ENCODE assay signal across 40 cellular contexts in the genomic region with DNA sequence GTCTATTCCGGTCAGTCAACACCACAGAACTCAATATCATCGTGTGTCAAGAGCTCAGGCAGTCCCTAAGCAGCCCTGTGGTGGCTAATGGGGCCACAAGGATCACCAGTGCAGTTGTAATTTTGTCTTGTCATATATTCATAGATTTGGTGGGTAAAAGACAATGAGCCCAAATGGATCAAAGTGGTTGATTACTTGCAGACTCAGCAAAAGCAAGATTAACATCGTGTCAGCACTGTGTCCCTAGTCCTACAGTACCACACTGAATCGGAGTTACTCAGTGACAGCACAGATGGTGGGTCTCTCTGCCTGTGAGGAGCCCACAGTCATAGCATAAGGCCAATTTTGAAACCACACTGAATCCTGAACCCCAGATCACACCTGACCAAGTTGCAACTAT. TPM values are rescaled to one million over a fixed set of nuclear protein-coding genes. Genes with fewer than 3 reads are reported as not detected.
"Had no signal": no experiment of that assay in that cellular context is flagged by ENCODE, and none has a peak within 500 bp of the region (broad histone marks: within the 10 kb centered on the region; RNA-seq: fewer than 3 reads in every experiment).

No MANE protein-coding gene starts in this region.

- H3K27me3 ChIP-seq: body of pancreas, brain microvascular endothelial cell, cardiac muscle cell had no signal

- H3K4me1 ChIP-seq: adrenal gland, body of pancreas, breast epithelium had no signal

- ATAC-seq: activated CD8-positive, alpha-beta T cell treated with anti-CD3 and anti-CD28 coated beads for 36 hours; activated naive CD4-positive, alpha-beta T cell treated with anti-CD3 and anti-CD28 coated beads, Interleukin-2, amount 50 U/mL, for 72 hours; activated T-cell treated with anti-CD3 and anti-CD28 coated beads, Interleukin-2, amount 50 U/mL, for 4 hours; activated T-cell treated with anti-CD3 and anti-CD28 coated beads, Interleukin-2, amount 50 U/mL, for 72 hours; activated T-helper 17 cell treated with anti-CD3 and anti-CD28 coated beads, Interleukin-2, amount 50 U/mL, for 72 hours; body of pancreas had no signal

- H3K4me3 ChIP-seq: adrenal gland, body of pancreas, breast epithelium, cardiac muscle cell had no signal

- H3K4me1 Mint-ChIP-seq: activated B cell treated with CpG ODN at 0.5 μM for 24 hours; activated CD4-positive, alpha-beta T cell treated with anti-CD3 and anti-CD28 coated beads, Interleukin-2, amount 10 ng/mL, durations not matched to agents 24 days and 14 days; activated naive CD8-positive, alpha-beta T cell treated with anti-CD3 and anti-CD28 coated beads for 36 hours; activated T-helper 17 cell treated with anti-CD3 and anti-CD28 coated beads, Interleukin-2, amount 50 U/mL, for 72 hours; central memory CD8-positive, alpha-beta T cell had no signal

- H3K9me3 ChIP-seq: adrenal gland, body of pancreas, breast epithelium had no signal

- H3K9me3 Mint-ChIP-seq: activated B cell treated with CpG ODN at 0.5 μM for 24 hours; activated CD4-positive, alpha-beta memory T cell treated with anti-CD3 and anti-CD28 coated beads for 36 hours; activated CD4-positive, alpha-beta T cell treated with anti-CD3 and anti-CD28 coated beads, Interleukin-2, amount 10 ng/mL, durations not matched to agents 24 days and 14 days; activated CD8-positive, alpha-beta T cell treated with anti-CD3 and anti-CD28 coated beads for 36 hours; activated naive CD4-positive, alpha-beta T cell treated with anti-CD3 and anti-CD28 coated beads for 36 hours; activated naive CD4-positive, alpha-beta T cell treated with anti-CD3 and anti-CD28 coated beads, Interleukin-2, amount 50 U/mL, for 72 hours; activated naive CD8-positive, alpha-beta T cell treated with anti-CD3 and anti-CD28 coated beads for 36 hours; activated T-cell treated with anti-CD3 and anti-CD28 coated beads, Interleukin-2, amount 50 U/mL, for 4 hours; activated T-cell treated with anti-CD3 and anti-CD28 coated beads, Interleukin-2, amount 50 U/mL, for 72 hours; activated T-helper 1 cell treated with anti-CD3 and anti-CD28 coated beads, Interleukin-12 subunit alpha, Interleukin-12 subunit beta, Interleukin-2, Interleukin-4 antibody, amounts not matched to agents 30 ng/mL and 10 ng/mL and 1 ng/mL, durations not matched to agents 14 hours and 24 hours and 36 hours; activated T-helper 17 cell treated with anti-CD3 and anti-CD28 coated beads, Interleukin-2, amount 50 U/mL, for 72 hours; central memory CD8-positive, alpha-beta T cell; T-helper 2 cell treated with Interferon-gamma antibody and Interleukin-4, amounts not matched to agents 5 μg/mL and 100 μg/mL, for 36 hours had no signal

- H3K27ac ChIP-seq: adrenal gland, body of pancreas, brain microvascular endothelial cell, breast epithelium, cardiac muscle cell, VCaP had no signal

- DNase-seq: activated B cell treated with CpG ODN at 0.5 μM for 24 hours; activated CD4-positive, alpha-beta memory T cell treated with anti-CD3 and anti-CD28 coated beads for 36 hours; activated CD4-positive, alpha-beta T cell treated with anti-CD3 and anti-CD28 coated beads for 4 hours; activated CD4-positive, alpha-beta T cell treated with anti-CD3 and anti-CD28 coated beads, Interleukin-2, amount 10 ng/mL, durations not matched to agents 24 days and 14 days; activated CD4-positive, alpha-beta T cell treated with anti-CD3 and anti-CD28 coated beads, Interleukin-2, amount 50 U/mL, for 1 hour; activated CD4-positive, alpha-beta T cell treated with anti-CD3 and anti-CD28 coated beads, Interleukin-2, amount 50 U/mL, for 4 hours; activated CD4-positive, CD25-positive, alpha-beta regulatory T cell treated with anti-CD3 and anti-CD28 coated beads, Interleukin-2, amount 50 U/mL, for 72 hours; activated CD8-positive, alpha-beta memory T cell treated with anti-CD3 and anti-CD28 coated beads, Interleukin-2, amount 50 U/mL, for 4 hours; activated CD8-positive, alpha-beta T cell treated with anti-CD3 and anti-CD28 coated beads for 36 hours; activated effector memory CD4-positive, alpha-beta T cell treated with anti-CD3 and anti-CD28 coated beads, Interleukin-2, amount 50 U/mL, for 16 hours; activated gamma-delta T cell treated with Interleukin-2 at 50 U/mL for 16 hours; activated naive CD4-positive, alpha-beta T cell; activated naive CD4-positive, alpha-beta T cell treated with anti-CD3 and anti-CD28 coated beads for 36 hours; activated naive CD4-positive, alpha-beta T cell treated with anti-CD3 and anti-CD28 coated beads, Interleukin-2, amount 50 U/mL, for 16 hours; activated naive CD8-positive, alpha-beta T cell treated with anti-CD3 and anti-CD28 coated beads for 36 hours; activated T-cell treated with anti-CD3 and anti-CD28 coated beads for 4 hours; activated T-cell treated with anti-CD3 and anti-CD28 coated beads, Interleukin-2, amount 50 U/mL, for 1 hour; activated T-cell treated with anti-CD3 and anti-CD28 coated beads, Interleukin-2, amount 50 U/mL, for 4 hours; activated T-cell treated with anti-CD3 and anti-CD28 coated beads, Interleukin-2, amount 50 U/mL, for 72 hours; adrenal gland; amniotic stem cell; aorta; body of pancreas; brain microvascular endothelial cell; caudate nucleus; cerebellar nuclear complex; T-helper 2 cell; T-helper 9 cell had no signal

- H3K4me3 Mint-ChIP-seq: activated B cell treated with CpG ODN at 0.5 μM for 24 hours; activated CD4-positive, alpha-beta memory T cell treated with anti-CD3 and anti-CD28 coated beads for 36 hours; activated CD4-positive, alpha-beta T cell treated with anti-CD3 and anti-CD28 coated beads, Interleukin-2, amount 10 ng/mL, durations not matched to agents 24 days and 14 days; activated CD8-positive, alpha-beta T cell treated with anti-CD3 and anti-CD28 coated beads for 36 hours; activated naive CD4-positive, alpha-beta T cell treated with anti-CD3 and anti-CD28 coated beads for 36 hours; activated naive CD8-positive, alpha-beta T cell treated with anti-CD3 and anti-CD28 coated beads for 36 hours; activated T-cell treated with anti-CD3 and anti-CD28 coated beads, Interleukin-2, amount 50 U/mL, for 4 hours; activated T-cell treated with anti-CD3 and anti-CD28 coated beads, Interleukin-2, amount 50 U/mL, for 72 hours; activated T-helper 1 cell treated with anti-CD3 and anti-CD28 coated beads, Interleukin-12 subunit alpha, Interleukin-12 subunit beta, Interleukin-2, Interleukin-4 antibody, amounts not matched to agents 30 ng/mL and 10 ng/mL and 1 ng/mL, durations not matched to agents 14 hours and 24 hours and 36 hours; activated T-helper 17 cell treated with anti-CD3 and anti-CD28 coated beads, Interleukin-2, amount 50 U/mL, for 72 hours; central memory CD8-positive, alpha-beta T cell; T-helper 2 cell treated with Interferon-gamma antibody and Interleukin-4, amounts not matched to agents 5 μg/mL and 100 μg/mL, for 36 hours had no signal

- FAIRE-seq: TTC549 had no signal

- H3K36me3 ChIP-seq: adrenal gland, brain microvascular endothelial cell, breast epithelium, cardiac muscle cell had no signal

- H3K27me3 Mint-ChIP-seq: activated B cell treated with CpG ODN at 0.5 μM for 24 hours; activated CD4-positive, alpha-beta memory T cell treated with anti-CD3 and anti-CD28 coated beads for 36 hours; activated naive CD8-positive, alpha-beta T cell treated with anti-CD3 and anti-CD28 coated beads for 36 hours; activated T-helper 17 cell treated with anti-CD3 and anti-CD28 coated beads, Interleukin-2, amount 50 U/mL, for 72 hours had no signal

- H3K36me3 Mint-ChIP-seq: activated CD4-positive, alpha-beta memory T cell treated with anti-CD3 and anti-CD28 coated beads for 36 hours; activated naive CD4-positive, alpha-beta T cell treated with anti-CD3 and anti-CD28 coated beads, Interleukin-2, amount 50 U/mL, for 72 hours; activated naive CD8-positive, alpha-beta T cell treated with anti-CD3 and anti-CD28 coated beads for 36 hours had no signal

- H3K27ac Mint-ChIP-seq: activated B cell treated with CpG ODN at 0.5 μM for 24 hours; activated CD4-positive, alpha-beta memory T cell treated with anti-CD3 and anti-CD28 coated beads for 36 hours; activated CD4-positive, alpha-beta T cell treated with anti-CD3 and anti-CD28 coated beads, Interleukin-2, amount 10 ng/mL, durations not matched to agents 24 days and 14 days; activated CD8-positive, alpha-beta T cell treated with anti-CD3 and anti-CD28 coated beads for 36 hours; activated naive CD4-positive, alpha-beta T cell treated with anti-CD3 and anti-CD28 coated beads for 36 hours; activated naive CD4-positive, alpha-beta T cell treated with anti-CD3 and anti-CD28 coated beads, Interleukin-2, amount 50 U/mL, for 72 hours; activated naive CD8-positive, alpha-beta T cell treated with anti-CD3 and anti-CD28 coated beads for 36 hours; activated T-cell treated with anti-CD3 and anti-CD28 coated beads, Interleukin-2, amount 50 U/mL, for 72 hours; activated T-helper 1 cell treated with anti-CD3 and anti-CD28 coated beads, Interleukin-12 subunit alpha, Interleukin-12 subunit beta, Interleukin-2, Interleukin-4 antibody, amounts not matched to agents 30 ng/mL and 10 ng/mL and 1 ng/mL, durations not matched to agents 14 hours and 24 hours and 36 hours; activated T-helper 17 cell treated with anti-CD3 and anti-CD28 coated beads, Interleukin-2, amount 50 U/mL, for 72 hours; T-helper 2 cell treated with Interferon-gamma antibody and Interleukin-4, amounts not matched to agents 5 μg/mL and 100 μg/mL, for 36 hours had no signal

RNA-seq across cellular contexts. Expression of a gene that starts 8.7 kb away (rescaled TPM):
- total RNA-seq: activated B cell treated with CpG ODN at 0.5 μM for 24 hours; activated CD4-positive, alpha-beta memory T cell treated with anti-CD3 and anti-CD28 coated beads for 36 hours; activated CD4-positive, alpha-beta T cell treated with anti-CD3 and anti-CD28 coated beads, Interleukin-2, amount 10 ng/mL, durations not matched to agents 24 days and 14 days; activated CD8-positive, alpha-beta memory T cell treated with anti-CD3 and anti-CD28 coated beads for 36 hours; activated CD8-positive, alpha-beta T cell treated with anti-CD3 and anti-CD28 coated beads for 36 hours; activated naive CD4-positive, alpha-beta T cell treated with anti-CD3 and anti-CD28 coated beads for 36 hours; activated naive CD4-positive, alpha-beta T cell treated with anti-CD3 and anti-CD28 coated beads, Interleukin-2, amount 50 U/mL, for 72 hours; activated naive CD8-positive, alpha-beta T cell treated with anti-CD3 and anti-CD28 coated beads for 36 hours; activated T-cell treated with anti-CD3 and anti-CD28 coated beads, Interleukin-2, amount 50 U/mL, for 4 hours; activated T-cell treated with anti-CD3 and anti-CD28 coated beads, Interleukin-2, amount 50 U/mL, for 72 hours; activated T-helper 1 cell treated with anti-CD3 and anti-CD28 coated beads, Interleukin-12 subunit alpha, Interleukin-12 subunit beta, Interleukin-2, Interleukin-4 antibody, amounts not matched to agents 30 ng/mL and 10 ng/mL and 1 ng/mL, durations not matched to agents 14 hours and 24 hours and 36 hours; activated T-helper 17 cell treated with anti-CD3 and anti-CD28 coated beads, Interleukin-2, amount 50 U/mL, for 72 hours; adrenal gland; aorta; astrocyte; body of pancreas; breast epithelium; cardiac muscle cell; chondrocyte had no signal
- polyA plus RNA-seq: adrenal gland, aorta, cardiac muscle cell had no signal

RNA-seq across cellular contexts. Expression of a gene that starts 22.6 kb away (rescaled TPM):
- total RNA-seq: activated B cell treated with CpG ODN at 0.5 μM for 24 hours; activated CD4-positive, alpha-beta memory T cell treated with anti-CD3 and anti-CD28 coated beads for 36 hours; activated CD4-positive, alpha-beta T cell treated with anti-CD3 and anti-CD28 coated beads, Interleukin-2, amount 10 ng/mL, durations not matched to agents 24 days and 14 days; activated CD8-positive, alpha-beta memory T cell treated with anti-CD3 and anti-CD28 coated beads for 36 hours; activated CD8-positive, alpha-beta T cell treated with anti-CD3 and anti-CD28 coated beads for 36 hours; activated naive CD4-positive, alpha-beta T cell treated with anti-CD3 and anti-CD28 coated beads for 36 hours; activated naive CD4-positive, alpha-beta T cell treated with anti-CD3 and anti-CD28 coated beads, Interleukin-2, amount 50 U/mL, for 72 hours; activated naive CD8-positive, alpha-beta T cell treated with anti-CD3 and anti-CD28 coated beads for 36 hours; activated T-cell treated with anti-CD3 and anti-CD28 coated beads, Interleukin-2, amount 50 U/mL, for 4 hours; activated T-cell treated with anti-CD3 and anti-CD28 coated beads, Interleukin-2, amount 50 U/mL, for 72 hours; activated T-helper 1 cell treated with anti-CD3 and anti-CD28 coated beads, Interleukin-12 subunit alpha, Interleukin-12 subunit beta, Interleukin-2, Interleukin-4 antibody, amounts not matched to agents 30 ng/mL and 10 ng/mL and 1 ng/mL, durations not matched to agents 14 hours and 24 hours and 36 hours; activated T-helper 17 cell treated with anti-CD3 and anti-CD28 coated beads, Interleukin-2, amount 50 U/mL, for 72 hours; adrenal gland; aorta; astrocyte; body of pancreas; breast epithelium; cardiac muscle cell; chondrocyte had no signal
- polyA plus RNA-seq: adrenal gland, aorta, cardiac muscle cell had no signal

RNA-seq across cellular contexts. Expression of a gene that starts 48.1 kb away (rescaled TPM):
- total RNA-seq: activated B cell treated with CpG ODN at 0.5 μM for 24 hours; activated CD4-positive, alpha-beta memory T cell treated with anti-CD3 and anti-CD28 coated beads for 36 hours; activated CD4-positive, alpha-beta T cell treated with anti-CD3 and anti-CD28 coated beads, Interleukin-2, amount 10 ng/mL, durations not matched to agents 24 days and 14 days; activated CD8-positive, alpha-beta memory T cell treated with anti-CD3 and anti-CD28 coated beads for 36 hours; activated CD8-positive, alpha-beta T cell treated with anti-CD3 and anti-CD28 coated beads for 36 hours; activated naive CD4-positive, alpha-beta T cell treated with anti-CD3 and anti-CD28 coated beads for 36 hours; activated naive CD4-positive, alpha-beta T cell treated with anti-CD3 and anti-CD28 coated beads, Interleukin-2, amount 50 U/mL, for 72 hours; activated naive CD8-positive, alpha-beta T cell treated with anti-CD3 and anti-CD28 coated beads for 36 hours; activated T-cell treated with anti-CD3 and anti-CD28 coated beads, Interleukin-2, amount 50 U/mL, for 4 hours; activated T-cell treated with anti-CD3 and anti-CD28 coated beads, Interleukin-2, amount 50 U/mL, for 72 hours; activated T-helper 1 cell treated with anti-CD3 and anti-CD28 coated beads, Interleukin-12 subunit alpha, Interleukin-12 subunit beta, Interleukin-2, Interleukin-4 antibody, amounts not matched to agents 30 ng/mL and 10 ng/mL and 1 ng/mL, durations not matched to agents 14 hours and 24 hours and 36 hours; activated T-helper 17 cell treated with anti-CD3 and anti-CD28 coated beads, Interleukin-2, amount 50 U/mL, for 72 hours; adrenal gland; aorta; astrocyte; body of pancreas; breast epithelium; cardiac muscle cell; chondrocyte had no signal
- polyA plus RNA-seq: adrenal gland, aorta, cardiac muscle cell had no signal
